In the genomic region with DNA sequence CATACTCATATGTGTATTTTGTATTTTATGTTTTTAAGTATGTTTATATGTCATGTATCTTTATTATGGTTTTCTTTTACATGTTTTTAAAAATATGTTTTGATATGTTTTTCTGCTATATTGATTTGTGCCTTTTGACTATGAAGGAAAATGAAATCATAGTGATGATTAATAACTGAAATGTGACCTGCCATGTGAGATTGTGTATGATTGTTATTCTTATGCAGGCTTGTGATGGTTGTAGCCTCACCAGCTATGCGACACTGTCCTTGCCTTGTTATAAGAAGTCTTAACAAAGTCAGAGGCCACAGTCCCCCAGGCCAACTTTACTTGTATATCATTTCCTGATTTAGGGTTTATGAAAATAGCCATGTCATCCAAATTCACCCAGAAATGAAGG, we compare ENCODE assay signal across 18 cellular contexts.
DNase-seq lines count a peak whose midpoint lies in the region; ATAC-seq and TF ChIP-seq lines count a peak whose summit lies in the region.
"Had no signal": no experiment of that assay in that cellular context is flagged by ENCODE, and none has a peak within 500 bp of the region (broad histone marks: within the 10 kb centered on the region; RNA-seq: fewer than 3 reads in every experiment).

No MANE protein-coding gene starts in this region.

- no peak for TF ChIP-seq CTCF in activated CD8-positive, alpha-beta T cell treated with anti-CD3 and anti-CD28 coated beads for 36 hours (IDR thresholded peaks at IDR 0.05)
- TF ChIP-seq CTCF in chondrocyte (IDR thresholded peaks at IDR 0.05): no peak

- H3K4me1 Mint-ChIP-seq in activated CD8-positive, alpha-beta T cell treated with anti-CD3 and anti-CD28 coated beads for 36 hours (ENCODE audit: low read depth): peaks cover 49% of the 10 kb centered on the region
- peaks cover 22% of the 10 kb centered on the region for H3K4me1 Mint-ChIP-seq in activated CD8-positive, alpha-beta T cell treated with anti-CD3 and anti-CD28 coated beads, Interleukin-2, amount 10 ng/mL, durations not matched to agents 7 days and 5 days (ENCODE audit: low read depth)
- H3K4me1 Mint-ChIP-seq in chondrocyte (ENCODE audit: low read depth): peaks cover 43% of the 10 kb centered on the region

- H3K36me3 ChIP-seq in skeletal muscle tissue (ENCODE audit: control insufficient read depth in 3 of 3, insufficient read depth in 3 of 3, low read length in 3 of 3): no peaks in the 10 kb centered on the region
- H3K36me3 ChIP-seq: pancreas had no signal

- no peaks in the 10 kb centered on the region for H3K27me3 Mint-ChIP-seq in activated CD8-positive, alpha-beta T cell treated with anti-CD3 and anti-CD28 coated beads for 36 hours
- H3K27me3 Mint-ChIP-seq in activated CD8-positive, alpha-beta T cell treated with anti-CD3 and anti-CD28 coated beads, Interleukin-2, amount 10 ng/mL, durations not matched to agents 7 days and 5 days (ENCODE audit: low read depth): no peaks in the 10 kb centered on the region
- H3K27me3 Mint-ChIP-seq in chondrocyte (ENCODE audit: low read depth): no peaks in the 10 kb centered on the region

- CTCF ChIA-PET in activated CD8-positive, alpha-beta T cell treated with anti-CD3 and anti-CD28 coated beads for 36 hours (lab: Charles Lee): interaction anchor here (0.8 to 2.3 kb wide), 3 partner anchors 25 to 84 kb away, joined by 3 to 6 read pairs (median 3); partner anchors contain the start of gene TMEM131L
- CTCF ChIA-PET in activated CD8-positive, alpha-beta T cell treated with anti-CD3 and anti-CD28 coated beads, Interleukin-2, amount 10 ng/mL, durations not matched to agents 7 days and 5 days (lab: Charles Lee): interaction anchor here (0.7 to 2.3 kb wide), 5 partner anchors 9 to 116 kb away, joined by 3 to 8 read pairs (median 3); no protein-coding TSS in a partner anchor

- no peaks in the 10 kb centered on the region for H3K27me3 ChIP-seq in skeletal muscle tissue (ENCODE audit: control insufficient read depth in 3 of 3, insufficient read depth in 3 of 3, low read length in 3 of 3)
- H3K27me3 ChIP-seq: pancreas had no signal

- peak overlapping the region; percentile 65 for H3K27ac Mint-ChIP-seq in activated CD8-positive, alpha-beta T cell treated with anti-CD3 and anti-CD28 coated beads for 36 hours
- H3K27ac Mint-ChIP-seq in activated CD8-positive, alpha-beta T cell treated with anti-CD3 and anti-CD28 coated beads, Interleukin-2, amount 10 ng/mL, durations not matched to agents 7 days and 5 days: no peak overlapping the region
- peak overlapping the region; percentile 47 for H3K27ac Mint-ChIP-seq in chondrocyte (ENCODE audit: unreplicated experiment)

- intact Hi-C loops in activated CD8-positive, alpha-beta T cell treated with anti-CD3 and anti-CD28 coated beads for 36 hours (cut with micrococcal nuclease): no loop called here

- no peak overlapping the region for H3K9ac ChIP-seq in skeletal muscle tissue (ENCODE audit: low read depth in 1 of 3, low read length in 3 of 3)

- no peaks in the 10 kb centered on the region for H3K9me3 ChIP-seq in skeletal muscle tissue (ENCODE audit: control insufficient read depth in 3 of 3, low read length in 3 of 3)
- H3K9me3 ChIP-seq: pancreas had no signal

- H3K4me3 Mint-ChIP-seq in activated CD8-positive, alpha-beta T cell treated with anti-CD3 and anti-CD28 coated beads for 36 hours: no peak overlapping the region
- H3K4me3 Mint-ChIP-seq in activated CD8-positive, alpha-beta T cell treated with anti-CD3 and anti-CD28 coated beads, Interleukin-2, amount 10 ng/mL, durations not matched to agents 7 days and 5 days: no peak overlapping the region
- no peak overlapping the region for H3K4me3 Mint-ChIP-seq in chondrocyte (ENCODE audit: unreplicated experiment)

- POLR2A ChIA-PET in activated CD8-positive, alpha-beta T cell treated with anti-CD3 and anti-CD28 coated beads for 36 hours (lab: Charles Lee): interaction anchor here (0.8 to 0.9 kb wide), 2 partner anchors 15 to 22 kb away, joined by 3 read pairs; no protein-coding TSS in a partner anchor
- POLR2A ChIA-PET in activated CD8-positive, alpha-beta T cell treated with anti-CD3 and anti-CD28 coated beads, Interleukin-2, amount 10 ng/mL, durations not matched to agents 7 days and 5 days (lab: Charles Lee): no interaction called here

- H3K4me3 ChIP-seq in skeletal muscle tissue (ENCODE audit: low read length in 3 of 3): no peak overlapping the region
- H3K4me3 ChIP-seq: pancreas, skin epidermis had no signal

- no peak for DNase-seq in activated CD8-positive, alpha-beta T cell treated with anti-CD3 and anti-CD28 coated beads for 36 hours
- DNase-seq in activated CD8-positive, alpha-beta T cell treated with anti-CD3 and anti-CD28 coated beads, Interleukin-2, amount 10 ng/mL, durations not matched to agents 7 days and 5 days: no peak
- no peak for DNase-seq in chondrocyte (ENCODE audit: low spot score)
- no peak for DNase-seq in GM19240 (ENCODE audit: insufficient read length, low spot score)
- no peak for DNase-seq in SKM-1 treated with dmso at 0.1 percent for 144 hours (lab: John Stamatoyannopoulos, UW; ENCODE audit: unreplicated experiment)
- DNase-seq: ACHN; COR-L47; KBM-7; kidney glomerular epithelial cell; midbrain; NCI-H1105 treated with DMSO at 0.1 percent for 48 hours; NK-92 treated with Interleukin-12 subunit alpha and Interleukin-12 subunit beta, amount 100 ng/mL, for 24 hours; pancreas had no signal

- H3K36me3 Mint-ChIP-seq in activated CD8-positive, alpha-beta T cell treated with anti-CD3 and anti-CD28 coated beads for 36 hours (ENCODE audit: low read depth): peaks cover 21% of the 10 kb centered on the region
- H3K36me3 Mint-ChIP-seq in activated CD8-positive, alpha-beta T cell treated with anti-CD3 and anti-CD28 coated beads, Interleukin-2, amount 10 ng/mL, durations not matched to agents 7 days and 5 days (ENCODE audit: low read depth): peaks cover 20% of the 10 kb centered on the region
- H3K36me3 Mint-ChIP-seq in chondrocyte (ENCODE audit: low read depth): no peaks in the 10 kb centered on the region

- H3K27ac ChIP-seq in skeletal muscle tissue (ENCODE audit: low read depth, low read length): peak overlapping the region; percentile 28
- H3K27ac ChIP-seq: pancreas, skin epidermis had no signal

- peaks cover 28 to 35% (median 32%) of the 10 kb centered on the region in 3 donors for H3K4me1 ChIP-seq in skeletal muscle tissue (ENCODE audit: control insufficient read depth in 3 of 3, insufficient read depth in 3 of 3, low read length in 3 of 3)

- no peaks in the 10 kb centered on the region for H3K9me3 Mint-ChIP-seq in activated CD8-positive, alpha-beta T cell treated with anti-CD3 and anti-CD28 coated beads for 36 hours
- H3K9me3 Mint-ChIP-seq in activated CD8-positive, alpha-beta T cell treated with anti-CD3 and anti-CD28 coated beads, Interleukin-2, amount 10 ng/mL, durations not matched to agents 7 days and 5 days (ENCODE audit: insufficient read depth): no peaks in the 10 kb centered on the region
- H3K9me3 Mint-ChIP-seq in chondrocyte (ENCODE audit: low read depth): no peaks in the 10 kb centered on the region

- peak; percentile 76 for ATAC-seq in activated CD8-positive, alpha-beta T cell treated with anti-CD3 and anti-CD28 coated beads for 36 hours
- no peak for ATAC-seq in activated CD8-positive, alpha-beta T cell treated with anti-CD3 and anti-CD28 coated beads, Interleukin-2, amount 10 ng/mL, durations not matched to agents 7 days and 5 days
- ATAC-seq in HG02610 (IDR thresholded peaks at IDR 0.05; ENCODE audit: unreplicated experiment): peak; percentile 56
- ATAC-seq in GM19328 (IDR thresholded peaks at IDR 0.05; ENCODE audit: unreplicated experiment): no peak
- ATAC-seq: esophagus mucosa had no signal

Comparison
In these comparisons a context has a peak if more than half of its experiments do, and no peak if none do; other contexts are left out.
1. ATAC-seq: peak in activated CD8-positive, alpha-beta T cell treated with anti-CD3 and anti-CD28 coated beads for 36 hours (single experiment) and HG02610 (single experiment); none in activated CD8-positive, alpha-beta T cell treated with anti-CD3 and anti-CD28 coated beads, Interleukin-2, amount 10 ng/mL, durations not matched to agents 7 days and 5 days (single experiment) and GM19328 (single experiment).